2 cellular contexts compared by ENCODE assay signal in the genomic region with DNA sequence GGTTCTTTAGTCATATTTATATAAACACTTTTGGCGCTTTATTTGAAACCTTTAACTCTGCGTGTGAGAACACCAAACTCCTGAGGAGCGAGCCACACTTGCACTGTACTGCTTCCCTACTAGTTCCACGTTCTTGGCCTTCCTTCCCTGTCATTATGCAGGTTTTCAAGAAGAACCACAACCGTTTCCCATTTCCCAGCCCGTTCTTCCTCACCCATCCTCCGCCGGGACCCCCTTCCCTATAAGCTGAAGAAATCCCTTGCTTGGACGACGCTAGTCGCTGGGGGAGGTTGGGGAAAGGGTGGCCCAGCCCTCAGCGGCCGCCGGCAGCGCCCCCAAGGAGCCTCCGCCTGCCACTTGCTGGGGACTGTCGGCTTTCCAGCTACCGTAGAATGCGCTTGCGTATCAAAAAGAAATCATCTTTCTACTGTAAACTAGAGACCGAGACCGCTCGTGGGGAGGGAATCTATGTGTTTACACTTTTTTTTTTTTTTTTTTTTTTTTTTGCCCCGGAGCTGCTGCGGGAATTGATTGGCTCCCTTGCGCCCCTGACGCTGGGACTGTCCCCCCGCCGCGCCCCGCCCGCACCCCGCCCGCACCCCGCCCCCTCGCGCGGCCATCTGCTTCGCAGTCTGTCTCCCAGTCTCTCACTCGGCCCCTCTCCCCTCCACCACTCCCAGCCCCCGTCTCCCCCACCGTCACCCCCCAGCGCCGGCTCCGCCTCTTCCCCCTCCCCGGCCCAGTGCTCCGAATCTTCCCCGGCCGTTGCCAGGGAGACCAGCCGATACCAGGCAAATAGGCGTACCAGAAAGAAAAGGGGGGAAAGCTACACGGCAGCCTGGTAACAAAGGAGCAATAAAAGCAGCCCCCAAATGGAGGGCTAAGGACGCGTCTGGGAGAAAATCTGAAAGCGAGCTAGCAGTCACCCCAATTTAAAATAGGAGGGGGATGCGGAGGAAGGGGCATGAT.
TF ChIP-seq lines count a peak whose summit lies in the region.

No MANE protein-coding gene starts in this region.

TF ChIP-seq in H1, 55 proteins besides CTCF, POLR2A, EP300 and RAD21:
- TF ChIP-seq GTF2F1 (IDR thresholded peaks at IDR 0.05; ENCODE audit: borderline replicate concordance, low read depth, low read length): no peak
- TF ChIP-seq, protein P1, sequence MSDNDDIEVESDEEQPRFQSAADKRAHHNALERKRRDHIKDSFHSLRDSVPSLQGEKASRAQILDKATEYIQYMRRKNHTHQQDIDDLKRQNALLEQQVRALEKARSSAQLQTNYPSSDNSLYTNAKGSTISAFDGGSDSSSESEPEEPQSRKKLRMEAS (IDR thresholded peaks at IDR 0.05): 0 out of 2 replicates have a peak, but pooled peaks have one; percentile 3
- TF ChIP-seq TAF1 (IDR thresholded peaks at IDR 0.05; ENCODE audit: low read depth, low read length): 0 out of 2 replicates have a peak, but pooled peaks have one; percentile 35
- TF ChIP-seq, protein P2, sequence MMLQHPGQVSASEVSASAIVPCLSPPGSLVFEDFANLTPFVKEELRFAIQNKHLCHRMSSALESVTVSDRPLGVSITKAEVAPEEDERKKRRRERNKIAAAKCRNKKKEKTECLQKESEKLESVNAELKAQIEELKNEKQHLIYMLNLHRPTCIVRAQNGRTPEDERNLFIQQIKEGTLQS (IDR thresholded peaks at IDR 0.05; ENCODE audit: insufficient read depth, low read depth, low read length): no peak
- TF ChIP-seq KDM4A (IDR thresholded peaks at IDR 0.05; ENCODE audit: low read depth, low read length, severe bottlenecking): peak; percentile 64
- peak; percentile 16; the same call in 1 of the 2 replicates for TF ChIP-seq RBBP5 (IDR thresholded peaks at IDR 0.05; ENCODE audit: borderline replicate concordance, low read depth, low read length)
- TF ChIP-seq, protein P3, sequence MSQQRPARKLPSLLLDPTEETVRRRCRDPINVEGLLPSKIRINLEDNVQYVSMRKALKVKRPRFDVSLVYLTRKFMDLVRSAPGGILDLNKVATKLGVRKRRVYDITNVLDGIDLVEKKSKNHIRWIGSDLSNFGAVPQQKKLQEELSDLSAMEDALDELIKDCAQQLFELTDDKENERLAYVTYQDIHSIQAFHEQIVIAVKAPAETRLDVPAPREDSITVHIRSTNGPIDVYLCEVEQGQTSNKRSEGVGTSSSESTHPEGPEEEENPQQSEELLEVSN (IDR thresholded peaks at IDR 0.05): peak; percentile 63; the same call in 1 of the 2 replicates
- TF ChIP-seq HDAC2 (IDR thresholded peaks at IDR 0.05; ENCODE audit: borderline replicate concordance in 1 of 2, low read depth in 2 of 2, low read length in 2 of 2): 0 out of 4 replicates have a peak, but pooled peaks of 1 of the 2 experiments have one; percentile 51
- 0 out of 2 replicates have a peak, but pooled peaks have one; percentile 6 for TF ChIP-seq YY1 (IDR thresholded peaks at IDR 0.05; ENCODE audit: low read depth, low read length)
- no peak for TF ChIP-seq TAF7 (optimal IDR thresholded peaks at IDR 0.05; ENCODE audit: borderline replicate concordance, low read depth, low read length)
- peak; percentile 68 for TF ChIP-seq ASH2L (IDR thresholded peaks at IDR 0.05; ENCODE audit: low read length)
- TF ChIP-seq GABPA (IDR thresholded peaks at IDR 0.05; ENCODE audit: borderline replicate concordance, insufficient read depth, low read length): no peak
- no peak for TF ChIP-seq SRF (IDR thresholded peaks at IDR 0.05; ENCODE audit: low read depth, low read length)

TF ChIP-seq in liver, 16 proteins besides CTCF, POLR2A, EP300 and RAD21:
- TF ChIP-seq, protein P1 (IDR thresholded peaks at IDR 0.05): no peak
- TF ChIP-seq YY1 (IDR thresholded peaks at IDR 0.05) (no peak), HNF4A (conservative IDR thresholded peaks at IDR 0.05) (no peak), NR2F2 (IDR thresholded peaks at IDR 0.05) (no peak), EGR1 (IDR thresholded peaks at IDR 0.05; ENCODE audit: low read depth in 2 of 2) (no peak), JUND (IDR thresholded peaks at IDR 0.05) (no peak), FOXA2 (IDR thresholded peaks at IDR 0.05) (no peak), TAF1 (conservative IDR thresholded peaks at IDR 0.05) (no peak), GABPA (IDR thresholded peaks at IDR 0.05 in 1 of 2, conservative IDR thresholded peaks at IDR 0.05 in 1 of 2) (no peak), HNF4G (IDR thresholded peaks at IDR 0.05) (no peak), SP1 (IDR thresholded peaks at IDR 0.05) (no peak), RXRA (IDR thresholded peaks at IDR 0.05) (no peak), FOXA1 (IDR thresholded peaks at IDR 0.05) (no peak)
- TF ChIP-seq, protein P4, sequence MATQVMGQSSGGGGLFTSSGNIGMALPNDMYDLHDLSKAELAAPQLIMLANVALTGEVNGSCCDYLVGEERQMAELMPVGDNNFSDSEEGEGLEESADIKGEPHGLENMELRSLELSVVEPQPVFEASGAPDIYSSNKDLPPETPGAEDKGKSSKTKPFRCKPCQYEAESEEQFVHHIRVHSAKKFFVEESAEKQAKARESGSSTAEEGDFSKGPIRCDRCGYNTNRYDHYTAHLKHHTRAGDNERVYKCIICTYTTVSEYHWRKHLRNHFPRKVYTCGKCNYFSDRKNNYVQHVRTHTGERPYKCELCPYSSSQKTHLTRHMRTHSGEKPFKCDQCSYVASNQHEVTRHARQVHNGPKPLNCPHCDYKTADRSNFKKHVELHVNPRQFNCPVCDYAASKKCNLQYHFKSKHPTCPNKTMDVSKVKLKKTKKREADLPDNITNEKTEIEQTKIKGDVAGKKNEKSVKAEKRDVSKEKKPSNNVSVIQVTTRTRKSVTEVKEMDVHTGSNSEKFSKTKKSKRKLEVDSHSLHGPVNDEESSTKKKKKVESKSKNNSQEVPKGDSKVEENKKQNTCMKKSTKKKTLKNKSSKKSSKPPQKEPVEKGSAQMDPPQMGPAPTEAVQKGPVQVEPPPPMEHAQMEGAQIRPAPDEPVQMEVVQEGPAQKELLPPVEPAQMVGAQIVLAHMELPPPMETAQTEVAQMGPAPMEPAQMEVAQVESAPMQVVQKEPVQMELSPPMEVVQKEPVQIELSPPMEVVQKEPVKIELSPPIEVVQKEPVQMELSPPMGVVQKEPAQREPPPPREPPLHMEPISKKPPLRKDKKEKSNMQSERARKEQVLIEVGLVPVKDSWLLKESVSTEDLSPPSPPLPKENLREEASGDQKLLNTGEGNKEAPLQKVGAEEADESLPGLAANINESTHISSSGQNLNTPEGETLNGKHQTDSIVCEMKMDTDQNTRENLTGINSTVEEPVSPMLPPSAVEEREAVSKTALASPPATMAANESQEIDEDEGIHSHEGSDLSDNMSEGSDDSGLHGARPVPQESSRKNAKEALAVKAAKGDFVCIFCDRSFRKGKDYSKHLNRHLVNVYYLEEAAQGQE (IDR thresholded peaks at IDR 0.05): no peak
- TF ChIP-seq, protein P2 (IDR thresholded peaks at IDR 0.05): no peak
- TF ChIP-seq, protein P5, sequence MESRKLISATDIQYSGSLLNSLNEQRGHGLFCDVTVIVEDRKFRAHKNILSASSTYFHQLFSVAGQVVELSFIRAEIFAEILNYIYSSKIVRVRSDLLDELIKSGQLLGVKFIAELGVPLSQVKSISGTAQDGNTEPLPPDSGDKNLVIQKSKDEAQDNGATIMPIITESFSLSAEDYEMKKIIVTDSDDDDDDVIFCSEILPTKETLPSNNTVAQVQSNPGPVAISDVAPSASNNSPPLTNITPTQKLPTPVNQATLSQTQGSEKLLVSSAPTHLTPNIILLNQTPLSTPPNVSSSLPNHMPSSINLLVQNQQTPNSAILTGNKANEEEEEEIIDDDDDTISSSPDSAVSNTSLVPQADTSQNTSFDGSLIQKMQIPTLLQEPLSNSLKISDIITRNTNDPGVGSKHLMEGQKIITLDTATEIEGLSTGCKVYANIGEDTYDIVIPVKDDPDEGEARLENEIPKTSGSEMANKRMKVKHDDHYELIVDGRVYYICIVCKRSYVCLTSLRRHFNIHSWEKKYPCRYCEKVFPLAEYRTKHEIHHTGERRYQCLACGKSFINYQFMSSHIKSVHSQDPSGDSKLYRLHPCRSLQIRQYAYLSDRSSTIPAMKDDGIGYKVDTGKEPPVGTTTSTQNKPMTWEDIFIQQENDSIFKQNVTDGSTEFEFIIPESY (IDR thresholded peaks at IDR 0.05): no peak
